ENCODE assay signal across 8 cellular contexts in genomic region chr6:44245912-44246662, GRCh38. TPM values are rescaled to one million over a fixed set of nuclear protein-coding genes. Genes with fewer than 3 reads are reported as not detected.
A peak's percentile ranks its signal among the peaks of the same experiment; 100 is the strongest.
DNase-seq lines count a peak whose midpoint lies in the region; ATAC-seq and TF ChIP-seq lines count a peak whose summit lies in the region.

No MANE protein-coding gene starts in this region.

- TF ChIP-seq POLR2A in ovary (IDR thresholded peaks at IDR 0.05): no peak

- peak overlapping the region; percentile 81 for H3K27ac ChIP-seq in SJSA1
- H3K27ac ChIP-seq in ovary: peak overlapping the region; percentile 95 to 99
- peak overlapping the region; percentile 97 to 98 for H3K27ac ChIP-seq in tibial artery

- no peaks in the 10 kb centered on the region for H3K9me3 Mint-ChIP-seq in activated naive CD4-positive, alpha-beta T cell treated with anti-CD3 and anti-CD28 coated beads, Interleukin-2, amount 50 U/mL, for 24 hours

- peak in 1 of 3 donors; percentile 7 for TF ChIP-seq CTCF in ovary (IDR thresholded peaks at IDR 0.05)
- no peak for TF ChIP-seq CTCF in tibial artery (IDR thresholded peaks at IDR 0.05)

- WGBS in ovary, 3 donors: 0 to 1% (median 0%) methylated on average over 57 to 62 of the region's 62 CpGs

- intact Hi-C loops in head of caudate nucleus (cut with DNase I) (no loop called here), ovary (cut with DNase I) (no loop called here), tibial artery (cut with DNase I; ENCODE audit: low total_unique reads) (no loop called here)

- peaks cover 24% of the 10 kb centered on the region for H3K4me1 ChIP-seq in SJSA1 (replicated peaks)
- peaks cover 16% of the 10 kb centered on the region for H3K4me1 ChIP-seq in ovary (ENCODE audit: insufficient read depth)
- peaks cover 0 to 36% (median 26%) of the 10 kb centered on the region in 4 donors for H3K4me1 ChIP-seq in tibial artery

- TF ChIP-seq EP300 in ovary (IDR thresholded peaks at IDR 0.05): no peak

- no peaks in the 10 kb centered on the region for H3K27me3 ChIP-seq in SJSA1 (replicated peaks)
- H3K27me3 ChIP-seq in ovary: no peaks in the 10 kb centered on the region
- no peaks in the 10 kb centered on the region for H3K27me3 ChIP-seq in tibial artery

- peak overlapping the region; percentile 99 for H3K4me3 Mint-ChIP-seq in activated naive CD4-positive, alpha-beta T cell treated with anti-CD3 and anti-CD28 coated beads, Interleukin-2, amount 50 U/mL, for 24 hours

- H3K4me3 ChIP-seq in SJSA1 (peak overlapping the region; percentile 71), ovary (peak overlapping the region; percentile 86), tibial artery (peak overlapping the region; percentile 71 to 74)

- H3K36me3 Mint-ChIP-seq in activated naive CD4-positive, alpha-beta T cell treated with anti-CD3 and anti-CD28 coated beads, Interleukin-2, amount 50 U/mL, for 24 hours: peaks cover 34% of the 10 kb centered on the region

- ATAC-seq in GM21737 (IDR thresholded peaks at IDR 0.05; ENCODE audit: unreplicated experiment): peak; percentile 48

- H3K4me1 Mint-ChIP-seq in activated naive CD4-positive, alpha-beta T cell treated with anti-CD3 and anti-CD28 coated beads, Interleukin-2, amount 50 U/mL, for 24 hours: peaks cover 26% of the 10 kb centered on the region

- H3K27me3 Mint-ChIP-seq in activated naive CD4-positive, alpha-beta T cell treated with anti-CD3 and anti-CD28 coated beads, Interleukin-2, amount 50 U/mL, for 24 hours: peaks cover 2% of the 10 kb centered on the region

- DNase-seq in ELR (ENCODE audit: low read depth) (peak; percentile 84), KG1 (lab: John Stamatoyannopoulos, UW) (peak; percentile 49), SJSA1 (ENCODE audit: low read depth in 1 of 2, low spot score in 2 of 2) (peak; percentile 86 to 87), head of caudate nucleus (peak; percentile 61 to 93 (median 84)), ovary (peak; percentile 91 to 96 (median 95)), tibial artery (peak; percentile 84 to 94)

- no peaks in the 10 kb centered on the region for H3K9me3 ChIP-seq in SJSA1 (replicated peaks)
- no peaks in the 10 kb centered on the region for H3K9me3 ChIP-seq in ovary
- no peaks in the 10 kb centered on the region for H3K9me3 ChIP-seq in tibial artery

- H3K36me3 ChIP-seq in SJSA1 (peaks cover 41% of the 10 kb centered on the region), ovary (peaks cover 1% of the 10 kb centered on the region), tibial artery (peaks cover 23 to 27% (median 26%) of the 10 kb centered on the region in 3 donors)

- H3K27ac Mint-ChIP-seq in activated naive CD4-positive, alpha-beta T cell treated with anti-CD3 and anti-CD28 coated beads, Interleukin-2, amount 50 U/mL, for 24 hours: peak overlapping the region; percentile 100

RNA-seq across cellular contexts. Expression of gene HSP90AB1, which starts 0.8 kb away (rescaled TPM):
- 1,415 and 1,548 TPM in 2 replicates for total RNA-seq in SJSA1 (2014; rRNA removed; shearing (Covaris generic))
- 1,000 to 10,000 TPM in 6 of 7 donors, 100 to 1,000 TPM in 1; 820 to 1,796 (median 1,051) TPM for total RNA-seq in ovary
- 1,000 to 10,000 TPM in 1 of 2 donors, 100 to 1,000 TPM in 1; 972 to 1,905 TPM for polyA plus RNA-seq in ovary

RNA-seq across cellular contexts. Expression of gene SLC35B2, which starts 11.2 kb away (rescaled TPM):
- total RNA-seq in SJSA1 (2014; rRNA removed; shearing (Covaris generic)): 89.9 and 107 TPM in 2 replicates
- total RNA-seq in ovary: 10 to 100 TPM; 19.7 to 41.0 (median 29.7) TPM
- 10 to 100 TPM; 21.0 to 23.9 TPM for polyA plus RNA-seq in ovary

RNA-seq across cellular contexts. Expression of gene NFKBIE, which starts 19.3 kb away (rescaled TPM):
- total RNA-seq in SJSA1 (2014; rRNA removed; shearing (Covaris generic)): 17.6 and 37.6 TPM in 2 replicates
- 10 to 100 TPM in 2 of 7 donors, 1 to 10 TPM in 5; 2.8 to 93.6 (median 4.9) TPM for total RNA-seq in ovary
- 1 to 10 TPM; 2.7 to 6.8 TPM for polyA plus RNA-seq in ovary

RNA-seq across cellular contexts. Expression of gene SLC29A1, which starts 22.7 kb away (rescaled TPM):
- total RNA-seq in SJSA1 (2014; rRNA removed; shearing (Covaris generic)): 6.7 and 11.0 TPM in 2 replicates
- 10 to 100 TPM; 11.2 to 35.4 (median 30.2) TPM for total RNA-seq in ovary
- 10 to 100 TPM; 24.8 to 54.0 TPM for polyA plus RNA-seq in ovary

RNA-seq across cellular contexts. Expression of gene TMEM151B, which starts 24.2 kb away (rescaled TPM):
- not detected in 2 replicates for total RNA-seq in SJSA1 (2014; rRNA removed; shearing (Covaris generic))
- under 1 TPM in 4 of 7 donors, not detected in 3; under 0.01 to 0.12 (median 0.05) TPM for total RNA-seq in ovary
- polyA plus RNA-seq in ovary: under 1 TPM in 1 of 2 donors, not detected in 1; 0.04 TPM

Comparison
In these comparisons a context has a peak if more than half of its experiments do, and no peak if none do; other contexts are left out.
1. Peak in every context shown above with its lines: DNase-seq, ATAC-seq, H3K4me3 ChIP-seq and H3K27ac ChIP-seq.